In the genomic region with DNA sequence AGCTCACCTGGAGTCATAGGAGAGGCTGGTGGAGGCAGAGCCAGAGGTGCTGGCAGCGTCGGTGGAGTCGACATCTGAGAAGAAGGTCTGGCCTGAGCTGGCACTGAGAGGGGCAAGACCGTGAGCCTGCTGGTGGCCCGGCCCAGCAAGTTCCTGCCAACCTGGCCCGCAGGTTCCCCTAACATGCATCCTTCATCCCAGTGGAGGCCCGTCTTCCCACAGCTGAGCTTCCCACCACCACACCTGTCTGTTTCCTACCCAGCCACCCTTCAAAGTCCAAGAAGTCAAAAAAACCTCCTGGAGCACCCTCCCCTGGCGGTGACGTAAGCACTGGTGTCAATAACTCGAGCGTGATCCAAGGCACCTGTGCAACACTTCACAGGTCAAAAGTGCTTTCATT, we compare ENCODE assay signal across 20 cellular contexts. TPM values are rescaled to one million over a fixed set of nuclear protein-coding genes. Genes with fewer than 3 reads are reported as not detected.
DNase-seq lines count a peak whose midpoint lies in the region; ATAC-seq and TF ChIP-seq lines count a peak whose summit lies in the region.
"Had no signal": no experiment of that assay in that cellular context is flagged by ENCODE, and none has a peak within 500 bp of the region (broad histone marks: within the 10 kb centered on the region; RNA-seq: fewer than 3 reads in every experiment).

No MANE protein-coding gene starts in this region.

- H3K27ac Mint-ChIP-seq in activated CD4-positive, alpha-beta T cell treated with anti-CD3 and anti-CD28 coated beads for 36 hours = no peak overlapping the region
- H3K27ac Mint-ChIP-seq in activated naive CD8-positive, alpha-beta T cell treated with anti-CD3 and anti-CD28 coated beads, Interleukin-2, amount 50 U/mL, for 24 hours = peak overlapping the region; percentile 60
- no peak overlapping the region for H3K27ac Mint-ChIP-seq in activated naive CD8-positive, alpha-beta T cell treated with anti-CD3 and anti-CD28 coated beads for 36 hours
- H3K27ac Mint-ChIP-seq in progenitor cell of endocrine pancreas = peak overlapping the region; percentile 64
- no peak overlapping the region for H3K27ac Mint-ChIP-seq in chondrocyte (ENCODE audit: unreplicated experiment)

- peak; percentile 1 for DNase-seq in activated CD4-positive, alpha-beta T cell treated with anti-CD3 and anti-CD28 coated beads for 36 hours
- DNase-seq in activated CD4-positive, alpha-beta T cell treated with anti-CD3 and anti-CD28 coated beads for 1 hour = no peak
- no peak for DNase-seq in activated naive CD8-positive, alpha-beta T cell treated with anti-CD3 and anti-CD28 coated beads, Interleukin-2, amount 50 U/mL, for 24 hours
- DNase-seq in activated naive CD8-positive, alpha-beta T cell treated with anti-CD3 and anti-CD28 coated beads for 36 hours = no peak
- DNase-seq in progenitor cell of endocrine pancreas (ENCODE audit: low spot score, unreplicated experiment) = no peak
- DNase-seq in SHP77 (lab: John Stamatoyannopoulos, UW) = no peak
- no peak for DNase-seq in chondrocyte (ENCODE audit: low spot score)
- DNase-seq: 8988T; ACHN; CD4-positive, CD25-positive, alpha-beta regulatory T cell; DMS153; Kasumi-1; NCI-H1092 treated with DMSO at 0.1 percent for 48 hours; NCI-H1436 treated with DMSO at 0.1 percent for 48 hours; NCI-H187 treated with DMSO at 0.1 percent for 48 hours; NCI-H2171 treated with DMSO at 0.1 percent for 48 hours; NCI-H446; NCI-H774; PC-3 had no signal

- POLR2A ChIA-PET in activated CD4-positive, alpha-beta T cell treated with anti-CD3 and anti-CD28 coated beads for 36 hours (lab: Charles Lee) = no interaction called here

- intact Hi-C loops in activated CD4-positive, alpha-beta T cell treated with anti-CD3 and anti-CD28 coated beads for 36 hours (cut with DNase I, micrococcal nuclease) = no loop called here

- CTCF ChIA-PET in activated CD4-positive, alpha-beta T cell treated with anti-CD3 and anti-CD28 coated beads for 36 hours (lab: Charles Lee) = no interaction called here

- no peak overlapping the region for H3K4me3 Mint-ChIP-seq in activated CD4-positive, alpha-beta T cell treated with anti-CD3 and anti-CD28 coated beads for 36 hours
- no peak overlapping the region for H3K4me3 Mint-ChIP-seq in activated naive CD8-positive, alpha-beta T cell treated with anti-CD3 and anti-CD28 coated beads, Interleukin-2, amount 50 U/mL, for 24 hours
- no peak overlapping the region for H3K4me3 Mint-ChIP-seq in activated naive CD8-positive, alpha-beta T cell treated with anti-CD3 and anti-CD28 coated beads for 36 hours
- H3K4me3 Mint-ChIP-seq in progenitor cell of endocrine pancreas (ENCODE audit: low read depth) (no peak overlapping the region), chondrocyte (ENCODE audit: unreplicated experiment) (no peak overlapping the region)
- H3K4me3 Mint-ChIP-seq: CD4-positive, CD25-positive, alpha-beta regulatory T cell had no signal

- H3K27me3 Mint-ChIP-seq in activated CD4-positive, alpha-beta T cell treated with anti-CD3 and anti-CD28 coated beads for 36 hours = no peaks in the 10 kb centered on the region
- H3K27me3 Mint-ChIP-seq in activated naive CD8-positive, alpha-beta T cell treated with anti-CD3 and anti-CD28 coated beads, Interleukin-2, amount 50 U/mL, for 24 hours = no peaks in the 10 kb centered on the region
- H3K27me3 Mint-ChIP-seq in activated naive CD8-positive, alpha-beta T cell treated with anti-CD3 and anti-CD28 coated beads for 36 hours = no peaks in the 10 kb centered on the region
- H3K27me3 Mint-ChIP-seq in progenitor cell of endocrine pancreas = no peaks in the 10 kb centered on the region
- no peaks in the 10 kb centered on the region for H3K27me3 Mint-ChIP-seq in chondrocyte (ENCODE audit: low read depth)
- H3K27me3 Mint-ChIP-seq: CD4-positive, CD25-positive, alpha-beta regulatory T cell had no signal

- H3K36me3 Mint-ChIP-seq in activated CD4-positive, alpha-beta T cell treated with anti-CD3 and anti-CD28 coated beads for 36 hours (ENCODE audit: low read depth) = peaks cover 69% of the 10 kb centered on the region
- peaks cover 35% of the 10 kb centered on the region for H3K36me3 Mint-ChIP-seq in activated naive CD8-positive, alpha-beta T cell treated with anti-CD3 and anti-CD28 coated beads, Interleukin-2, amount 50 U/mL, for 24 hours (ENCODE audit: low read depth)
- peaks cover 39% of the 10 kb centered on the region for H3K36me3 Mint-ChIP-seq in activated naive CD8-positive, alpha-beta T cell treated with anti-CD3 and anti-CD28 coated beads for 36 hours
- H3K36me3 Mint-ChIP-seq in progenitor cell of endocrine pancreas (ENCODE audit: insufficient read depth) (peaks cover 5% of the 10 kb centered on the region), chondrocyte (ENCODE audit: low read depth) (peaks cover 49% of the 10 kb centered on the region)

- no peak for TF ChIP-seq CTCF in progenitor cell of endocrine pancreas (IDR thresholded peaks at IDR 0.05; ENCODE audit: unreplicated experiment)
- no peak for TF ChIP-seq CTCF in chondrocyte (IDR thresholded peaks at IDR 0.05)

- no peaks in the 10 kb centered on the region for H3K9me3 Mint-ChIP-seq in activated CD4-positive, alpha-beta T cell treated with anti-CD3 and anti-CD28 coated beads for 36 hours (ENCODE audit: low read depth)
- no peaks in the 10 kb centered on the region for H3K9me3 Mint-ChIP-seq in activated naive CD8-positive, alpha-beta T cell treated with anti-CD3 and anti-CD28 coated beads, Interleukin-2, amount 50 U/mL, for 24 hours
- no peaks in the 10 kb centered on the region for H3K9me3 Mint-ChIP-seq in activated naive CD8-positive, alpha-beta T cell treated with anti-CD3 and anti-CD28 coated beads for 36 hours
- no peaks in the 10 kb centered on the region for H3K9me3 Mint-ChIP-seq in progenitor cell of endocrine pancreas (ENCODE audit: low read depth)
- no peaks in the 10 kb centered on the region for H3K9me3 Mint-ChIP-seq in chondrocyte (ENCODE audit: low read depth)

- peaks cover 4% of the 10 kb centered on the region for H3K4me1 Mint-ChIP-seq in activated CD4-positive, alpha-beta T cell treated with anti-CD3 and anti-CD28 coated beads for 36 hours
- H3K4me1 Mint-ChIP-seq in activated naive CD8-positive, alpha-beta T cell treated with anti-CD3 and anti-CD28 coated beads, Interleukin-2, amount 50 U/mL, for 24 hours = no peaks in the 10 kb centered on the region
- peaks cover 9% of the 10 kb centered on the region for H3K4me1 Mint-ChIP-seq in activated naive CD8-positive, alpha-beta T cell treated with anti-CD3 and anti-CD28 coated beads for 36 hours
- H3K4me1 Mint-ChIP-seq in progenitor cell of endocrine pancreas (ENCODE audit: low read depth) (peaks cover 2% of the 10 kb centered on the region), chondrocyte (ENCODE audit: low read depth) (no peaks in the 10 kb centered on the region)

- ATAC-seq in activated CD4-positive, alpha-beta T cell treated with anti-CD3 and anti-CD28 coated beads for 36 hours = no peak
- ATAC-seq in activated naive CD8-positive, alpha-beta T cell treated with anti-CD3 and anti-CD28 coated beads, Interleukin-2, amount 50 U/mL, for 24 hours = no peak
- ATAC-seq: PC-3, Right ventricle myocardium inferior had no signal

RNA-seq across cellular contexts. Expression of gene PHF19, which starts 16.9 kb away (rescaled TPM):
- 100 to 1,000 TPM; 168 to 169 TPM for total RNA-seq in activated CD4-positive, alpha-beta T cell treated with anti-CD3 and anti-CD28 coated beads for 36 hours
- total RNA-seq in activated naive CD8-positive, alpha-beta T cell treated with anti-CD3 and anti-CD28 coated beads for 36 hours = 100 to 1,000 TPM; 216 to 226 TPM
- total RNA-seq in progenitor cell of endocrine pancreas (27.2 and 28.4 TPM in 2 replicates), chondrocyte (73.5 to 115 TPM (median 77.8 TPM) in 3 replicates)

RNA-seq across cellular contexts. Expression of gene PSMD5, which starts 17.4 kb away (rescaled TPM):
- total RNA-seq in activated CD4-positive, alpha-beta T cell treated with anti-CD3 and anti-CD28 coated beads for 36 hours = 10 to 100 TPM; 53.5 to 58.3 TPM
- total RNA-seq in activated naive CD8-positive, alpha-beta T cell treated with anti-CD3 and anti-CD28 coated beads for 36 hours = 10 to 100 TPM; 69.0 to 69.3 TPM
- total RNA-seq in progenitor cell of endocrine pancreas (47.9 and 50.1 TPM in 2 replicates), chondrocyte (48.1 to 64.2 TPM (median 54.3 TPM) in 3 replicates)

Comparison
In these comparisons a context has a peak if more than half of its experiments do, and no peak if none do; other contexts are left out.
1. H3K27ac Mint-ChIP-seq: peak in activated naive CD8-positive, alpha-beta T cell treated with anti-CD3 and anti-CD28 coated beads, Interleukin-2, amount 50 U/mL, for 24 hours (single experiment) and progenitor cell of endocrine pancreas (single experiment); none in activated CD4-positive, alpha-beta T cell treated with anti-CD3 and anti-CD28 coated beads for 36 hours (single experiment), activated naive CD8-positive, alpha-beta T cell treated with anti-CD3 and anti-CD28 coated beads for 36 hours (single experiment) and chondrocyte (single experiment).